Comparison of ENCODE assay signal across 1 cellular context in the genomic region with DNA sequence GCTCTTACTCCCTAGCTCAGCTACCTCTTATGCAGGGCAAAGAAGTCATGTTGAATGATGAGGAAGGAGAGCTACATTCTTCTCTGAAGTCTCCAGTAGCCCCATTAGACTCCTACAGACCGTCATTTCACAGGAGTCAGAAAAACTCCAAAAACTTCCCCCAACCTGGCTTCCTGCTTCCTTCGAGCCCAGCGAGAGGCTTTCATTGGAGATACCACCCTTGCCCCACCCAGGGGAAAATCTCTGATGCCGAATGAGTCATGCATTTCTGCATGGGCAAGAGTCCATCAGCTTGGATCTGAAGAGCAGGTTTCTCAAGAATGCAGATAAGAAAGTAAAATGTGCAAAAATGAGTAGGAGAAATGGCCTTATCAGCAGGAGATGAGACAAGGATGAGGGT.
TF ChIP-seq lines count a peak whose summit lies in the region.

No MANE protein-coding gene starts in this region.

TF ChIP-seq in SK-N-SH treated with all-trans-retinoic acid at 6 μM for 48 hours, 23 proteins besides CTCF, POLR2A, EP300 and RAD21 (continued from another document):
- no peak for TF ChIP-seq CSRNP3 (CRISPR knock-in tag; IDR thresholded peaks at IDR 0.05)
TF ChIP-seq in SK-N-SH treated with all-trans-retinoic acid at 6 μM for 48 hours: peak in this region for 0.
